In genomic region chr20:13741879-13742278, GRCh38 we compare ENCODE assay signal across 15 cellular contexts. TPM values are rescaled to one million over a fixed set of nuclear protein-coding genes. Genes with fewer than 3 reads are reported as not detected.
DNase-seq lines count a peak whose midpoint lies in the region; ATAC-seq, FAIRE-seq and TF ChIP-seq lines count a peak whose summit lies in the region.
"Had no signal": no experiment of that assay in that cellular context is flagged by ENCODE, and none has a peak within 500 bp of the region (broad histone marks: within the 10 kb centered on the region; RNA-seq: fewer than 3 reads in every experiment).

No MANE protein-coding gene starts in this region.

- POLR2A ChIA-PET in MCF 10A (lab: Yijun Ruan, JAX), result interaction anchor here (0.7 to 1.0 kb wide), 2 partner anchors 8 to 13 kb away, joined by 3 to 4 read pairs; no protein-coding TSS in a partner anchor

- H3K27ac ChIP-seq in breast epithelium, result no peak overlapping the region
- peak overlapping the region; percentile 18; the same call in 1 of the 2 replicates for H3K27ac ChIP-seq in KMS-11
- no peak overlapping the region for H3K27ac ChIP-seq in upper lobe of right lung

- no peak overlapping the region for H3K4me3 ChIP-seq in breast epithelium
- no peak overlapping the region for H3K4me3 ChIP-seq in KMS-11 (IDR thresholded peaks at IDR 0.05; ENCODE audit: insufficient read depth, low read depth, low read length)
- no peak overlapping the region for H3K4me3 ChIP-seq in upper lobe of right lung
- H3K4me3 ChIP-seq: GM12878, GM23338 had no signal

- ATAC-seq in left colon (peak; percentile 38), upper lobe of right lung (no peak)
- ATAC-seq: GM12878, GM23338 had no signal

- intact Hi-C loops in MCF 10A (cut with micrococcal nuclease), result no loop called here
- intact Hi-C loops in breast epithelium (cut with DNase I; ENCODE audit: low total_unique reads), result no loop called here
- intact Hi-C loops in left colon (cut with DNase I, micrococcal nuclease), result no loop called here
- intact Hi-C loops in upper lobe of right lung (cut with DNase I), result no loop called here

- H3K79me2 ChIP-seq in KMS-11 (ENCODE audit: insufficient read depth, low read depth), result no peaks in the 10 kb centered on the region

- no peaks in the 10 kb centered on the region for H4K20me1 ChIP-seq in KMS-11 (ENCODE audit: insufficient read depth)

- H3K9me3 ChIP-seq in breast epithelium (peaks cover 0 to 6% of the 10 kb centered on the region in 2 donors), upper lobe of right lung (no peaks in the 10 kb centered on the region)

- H3K36me3 ChIP-seq in breast epithelium (no peaks in the 10 kb centered on the region), KMS-11 (ENCODE audit: insufficient read depth) (no peaks in the 10 kb centered on the region), upper lobe of right lung (no peaks in the 10 kb centered on the region)

- BruUV-seq in MCF 10A (replicated peaks; lab: Mats Ljungman, UMichigan), result no TSS peak

- no peaks in the 10 kb centered on the region for H3K27me3 Mint-ChIP-seq in MCF 10A (ENCODE audit: insufficient read depth, unreplicated experiment)
- H3K27me3 Mint-ChIP-seq: B cell; CD4-positive, alpha-beta T cell had no signal

- H2AFZ ChIP-seq in KMS-11 (ENCODE audit: low read depth), result no peak overlapping the region
- H2AFZ ChIP-seq: GM23338 had no signal

- peak overlapping the region; percentile 43 for H3K27ac Mint-ChIP-seq in MCF 10A (ENCODE audit: low read depth, unreplicated experiment)
- H3K27ac Mint-ChIP-seq: B cell; CD4-positive, alpha-beta T cell; GM23338 had no signal

- no peaks in the 10 kb centered on the region for H3K9me3 Mint-ChIP-seq in MCF 10A (ENCODE audit: unreplicated experiment)

- FAIRE-seq in GM12891 (lab: Jason Lieb, UNC), result peak; percentile 38
- FAIRE-seq: GM12878 had no signal

- TF ChIP-seq CTCF in MCF 10A (IDR thresholded peaks at IDR 0.05; ENCODE audit: unreplicated experiment) (no peak), breast epithelium (IDR thresholded peaks at IDR 0.05) (no peak), KMS-11 (conservative IDR thresholded peaks at IDR 0.05; ENCODE audit: low read depth, low read length) (no peak), upper lobe of right lung (IDR thresholded peaks at IDR 0.05) (no peak)

- CTCF ChIA-PET in MCF 10A (lab: Yijun Ruan, JAX), result interaction anchor here (1.3 kb wide), 1 partner anchor 29 kb away, joined by 4 read pairs; no protein-coding TSS in a partner anchor

- H3K27me3 ChIP-seq in breast epithelium, result no peaks in the 10 kb centered on the region
- no peaks in the 10 kb centered on the region for H3K27me3 ChIP-seq in KMS-11 (ENCODE audit: insufficient read depth, low read depth)
- H3K27me3 ChIP-seq in upper lobe of right lung, result no peaks in the 10 kb centered on the region

- H3K4me2 ChIP-seq in KMS-11, result no peak overlapping the region
- H3K4me2 ChIP-seq: GM23338 had no signal

- H3K36me3 Mint-ChIP-seq in MCF 10A (ENCODE audit: insufficient read depth, unreplicated experiment), result peaks cover 46% of the 10 kb centered on the region

- H3K9ac ChIP-seq in KMS-11, result no peak overlapping the region

- H3K4me1 Mint-ChIP-seq in MCF 10A (ENCODE audit: insufficient read depth, unreplicated experiment), result peaks cover 11% of the 10 kb centered on the region
- H3K4me1 Mint-ChIP-seq: B cell, GM23338 had no signal

- TF ChIP-seq POLR2A in breast epithelium (IDR thresholded peaks at IDR 0.05), result no peak
- no peak for TF ChIP-seq POLR2A in GM12891 (IDR thresholded peaks at IDR 0.05; ENCODE audit: low read depth, low read length)

- H3K4me1 ChIP-seq in breast epithelium, result no peaks in the 10 kb centered on the region
- H3K4me1 ChIP-seq in KMS-11 (ENCODE audit: low read depth, poor library complexity, severe bottlenecking), result peaks cover 22% of the 10 kb centered on the region
- H3K4me1 ChIP-seq in upper lobe of right lung, result no peaks in the 10 kb centered on the region

- DNase-seq in MCF 10A (ENCODE audit: unreplicated experiment) (no peak), breast epithelium (ENCODE audit: low spot score in 2 of 2) (no peak), GM12891 (ENCODE audit: insufficient read length, low spot score) (no peak), left colon (no peak), upper lobe of right lung (no peak), NCI-H2081 (lab: John Stamatoyannopoulos, UW) (no peak)
- DNase-seq: C1 segment of cervical spinal cord; Calu3; CD4-positive, alpha-beta T cell; DMS 273 treated with DMSO at 0.1 percent for 48 hours; H7 had no signal

- H3K4me3 Mint-ChIP-seq in MCF 10A (ENCODE audit: unreplicated experiment), result no peak overlapping the region
- H3K4me3 Mint-ChIP-seq: B cell; CD4-positive, alpha-beta T cell; GM23338 had no signal

TF ChIP-seq in GM12891, 5 proteins besides CTCF, POLR2A, EP300 and RAD21:
- TF ChIP-seq TAF1 (IDR thresholded peaks at IDR 0.05; ENCODE audit: low read depth, low read length), result no peak
- TF ChIP-seq POLR2AphosphoS5 (IDR thresholded peaks at IDR 0.05; ENCODE audit: low read depth, low read length), result no peak
- TF ChIP-seq PAX5 (IDR thresholded peaks at IDR 0.05; ENCODE audit: insufficient read depth, low read length, severe bottlenecking), result no peak
- TF ChIP-seq POU2F2 (IDR thresholded peaks at IDR 0.05; ENCODE audit: low read depth, low read length), result no peak
- TF ChIP-seq SPI1 (IDR thresholded peaks at IDR 0.05; ENCODE audit: low read depth, low read length), result no peak

RNA-seq across cellular contexts. Expression of gene ESF1, which starts 42.8 kb away (rescaled TPM):
- total RNA-seq in MCF 10A (2022) (17.4 and 21.2 TPM in 2 replicates), breast epithelium (10 to 100 TPM; 13.8 to 19.0 (median 17.7) TPM), left colon (10 to 100 TPM; 11.7 to 12.4 TPM), upper lobe of right lung (15.1 TPM)
- polyA plus RNA-seq in GM12891 (2012; ENCODE audit: low read depth, missing spikeins), result 11.8 TPM

RNA-seq across cellular contexts. Expression of gene NDUFAF5, which starts 42.9 kb away (rescaled TPM):
- total RNA-seq in MCF 10A (2022) (43.4 and 44.1 TPM in 2 replicates), breast epithelium (10 to 100 TPM; 15.7 to 20.5 (median 17.0) TPM), left colon (10 to 100 TPM; 30.9 to 38.5 TPM), upper lobe of right lung (20.1 TPM)
- polyA plus RNA-seq in GM12891 (2012; ENCODE audit: low read depth, missing spikeins), result 24.5 TPM
